ENCODE assay signal across 7 cellular contexts in the genomic region with DNA sequence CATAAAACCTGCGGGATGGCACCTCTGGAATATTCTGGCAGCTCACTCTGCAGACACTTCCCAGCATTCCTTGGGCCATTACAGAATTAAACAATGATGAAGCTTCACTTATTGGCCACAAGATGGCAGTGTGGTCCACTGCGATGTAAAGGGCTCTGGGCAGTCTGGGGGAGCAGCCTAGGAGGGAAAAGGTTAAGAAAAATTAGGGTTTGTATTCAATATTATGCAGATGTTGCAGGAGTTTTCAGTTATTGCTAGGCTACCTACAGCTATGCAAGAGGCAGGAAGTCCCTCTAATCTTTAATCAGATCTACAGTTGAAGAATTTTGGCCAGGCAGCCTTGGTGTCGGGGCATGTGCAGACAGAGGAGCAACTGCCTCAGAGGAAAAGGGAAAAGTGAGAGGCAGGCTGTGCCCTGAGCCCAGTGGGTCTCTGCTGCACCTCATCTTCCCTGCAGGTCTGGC.
DNase-seq lines count a peak whose midpoint lies in the region; ATAC-seq and FAIRE-seq lines count a peak whose summit lies in the region.

No MANE protein-coding gene starts in this region.

- no peak for FAIRE-seq in small intestine (lab: Jason Lieb, UNC)

- DNase-seq in Daoy (ENCODE audit: low read depth) = peak; percentile 87
- peak; percentile 29 for DNase-seq in NCI-H226
- no peak for DNase-seq in activated naive CD8-positive, alpha-beta T cell treated with anti-CD3 and anti-CD28 coated beads, Interleukin-2, amount 10 ng/mL, durations not matched to agents 7 days and 5 days
- DNase-seq in right cardiac atrium = no peak
- peak; percentile 83 for DNase-seq in small intestine

- H3K27me3 ChIP-seq in right cardiac atrium (ENCODE audit: control insufficient read depth, insufficient read depth) (no peaks in the 10 kb centered on the region), small intestine (ENCODE audit: control insufficient read depth in 2 of 2, insufficient read depth in 2 of 2, low read length in 2 of 2) (no peaks in the 10 kb centered on the region)

- H3K4me1 ChIP-seq in right cardiac atrium (ENCODE audit: control insufficient read depth, insufficient read depth, low read length) (no peaks in the 10 kb centered on the region), small intestine (ENCODE audit: control insufficient read depth in 2 of 2, insufficient read depth in 1 of 2, low read depth in 1 of 2, low read length in 1 of 2) (no peaks in the 10 kb centered on the region)

- H3K27ac ChIP-seq in right cardiac atrium (ENCODE audit: low read length) = no peak overlapping the region
- no peak overlapping the region for H3K27ac ChIP-seq in small intestine (ENCODE audit: low read depth in 1 of 2, low read length in 1 of 2)

- peaks cover 18% of the 10 kb centered on the region for H3K4me1 Mint-ChIP-seq in activated naive CD8-positive, alpha-beta T cell treated with anti-CD3 and anti-CD28 coated beads, Interleukin-2, amount 10 ng/mL, durations not matched to agents 7 days and 5 days

- intact Hi-C loops in right cardiac atrium (cut with DNase I) = no loop called here

- peak; percentile 79 for ATAC-seq in GM19324 (IDR thresholded peaks at IDR 0.05; ENCODE audit: low FRiP score, unreplicated experiment)
- ATAC-seq in HG03139 (IDR thresholded peaks at IDR 0.05; ENCODE audit: unreplicated experiment) = peak; percentile 90
- ATAC-seq in activated naive CD8-positive, alpha-beta T cell treated with anti-CD3 and anti-CD28 coated beads, Interleukin-2, amount 10 ng/mL, durations not matched to agents 7 days and 5 days (ENCODE audit: low read depth) = peak; percentile 76
- peak; percentile 69 to 80 for ATAC-seq in right cardiac atrium

- no peaks in the 10 kb centered on the region for H3K27me3 Mint-ChIP-seq in activated naive CD8-positive, alpha-beta T cell treated with anti-CD3 and anti-CD28 coated beads, Interleukin-2, amount 10 ng/mL, durations not matched to agents 7 days and 5 days

- WGBS in right cardiac atrium = 21% methylated on average over 3 of the region's 3 CpGs
- WGBS in small intestine, 3 donors = 19 to 27% (median 26%) methylated on average over 3 of the region's 3 CpGs

- H3K4me3 ChIP-seq in right cardiac atrium (ENCODE audit: low read length) (no peak overlapping the region), small intestine (ENCODE audit: low read depth in 1 of 2, low read length in 2 of 2) (no peak overlapping the region)

- no peaks in the 10 kb centered on the region for H3K36me3 Mint-ChIP-seq in activated naive CD8-positive, alpha-beta T cell treated with anti-CD3 and anti-CD28 coated beads, Interleukin-2, amount 10 ng/mL, durations not matched to agents 7 days and 5 days

- H3K9me3 ChIP-seq in right cardiac atrium (ENCODE audit: control insufficient read depth, low read length) (no peaks in the 10 kb centered on the region), small intestine (ENCODE audit: control insufficient read depth, low read depth) (no peaks in the 10 kb centered on the region)

- H3K9me3 Mint-ChIP-seq in activated naive CD8-positive, alpha-beta T cell treated with anti-CD3 and anti-CD28 coated beads, Interleukin-2, amount 10 ng/mL, durations not matched to agents 7 days and 5 days = no peaks in the 10 kb centered on the region

- POLR2A ChIA-PET in activated naive CD8-positive, alpha-beta T cell treated with anti-CD3 and anti-CD28 coated beads, Interleukin-2, amount 10 ng/mL, durations not matched to agents 7 days and 5 days (lab: Charles Lee) = no interaction called here

- H3K36me3 ChIP-seq in small intestine (ENCODE audit: control insufficient read depth in 2 of 2, insufficient read depth in 2 of 2, low read length in 2 of 2) = no peaks in the 10 kb centered on the region

- H3K27ac Mint-ChIP-seq in activated naive CD8-positive, alpha-beta T cell treated with anti-CD3 and anti-CD28 coated beads, Interleukin-2, amount 10 ng/mL, durations not matched to agents 7 days and 5 days = no peak overlapping the region

- H3K4me3 Mint-ChIP-seq in activated naive CD8-positive, alpha-beta T cell treated with anti-CD3 and anti-CD28 coated beads, Interleukin-2, amount 10 ng/mL, durations not matched to agents 7 days and 5 days = no peak overlapping the region

Comparison
In these comparisons a context has a peak if more than half of its experiments do, and no peak if none do; other contexts are left out.
1. DNase-seq: peak in Daoy (single experiment), NCI-H226 (single experiment) and small intestine (single experiment); none in activated naive CD8-positive, alpha-beta T cell treated with anti-CD3 and anti-CD28 coated beads, Interleukin-2, amount 10 ng/mL, durations not matched to agents 7 days and 5 days (single experiment) and right cardiac atrium (0 of 3).
2. Peak in every context shown above with its lines, with median percentiles within 50 percentile points of each other: ATAC-seq.